Comparison of ENCODE assay signal across 8 cellular contexts in the genomic region with DNA sequence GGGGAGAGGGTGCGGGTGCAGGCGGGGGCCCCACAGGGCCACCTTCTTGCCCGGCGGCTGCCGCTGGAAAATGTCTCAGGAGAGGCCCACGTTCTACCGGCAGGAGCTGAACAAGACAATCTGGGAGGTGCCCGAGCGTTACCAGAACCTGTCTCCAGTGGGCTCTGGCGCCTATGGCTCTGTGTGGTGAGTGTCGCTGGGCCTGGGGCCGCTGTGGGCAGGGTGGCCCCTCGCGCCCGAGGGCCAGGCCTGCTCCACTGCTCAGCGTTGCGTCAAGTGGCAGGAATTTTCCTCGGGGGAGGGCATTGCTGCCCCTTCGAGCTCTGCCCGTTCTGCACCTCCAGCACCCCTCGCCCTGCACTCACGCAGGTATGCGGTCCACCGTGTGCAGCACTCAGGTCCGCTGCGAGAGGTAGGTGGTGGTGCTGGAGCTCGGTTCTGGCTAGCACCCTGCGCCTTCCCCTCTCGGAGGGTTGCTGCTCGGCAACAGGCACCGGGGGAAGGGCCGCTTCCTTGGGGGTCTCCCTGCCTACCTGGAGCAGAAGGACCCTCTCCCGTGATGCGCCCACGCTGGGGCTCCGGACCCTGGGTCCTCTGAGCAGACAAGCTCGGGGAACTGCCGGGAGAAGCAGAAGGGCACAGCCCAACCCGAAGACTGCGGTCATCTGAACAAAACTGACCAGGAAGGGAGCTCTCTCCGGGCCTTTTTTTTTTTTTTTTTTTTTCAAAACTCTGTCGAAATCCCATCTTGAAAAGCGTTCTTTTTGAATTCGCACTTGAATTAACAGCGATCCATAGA. TPM values are rescaled to one million over a fixed set of nuclear protein-coding genes. Genes with fewer than 3 reads are reported as not detected.
DNase-seq lines count a peak whose midpoint lies in the region; ATAC-seq and TF ChIP-seq lines count a peak whose summit lies in the region.

No MANE protein-coding gene starts in this region.

- H2AK5ac ChIP-seq in mesendoderm (ENCODE audit: low read length), result peak overlapping the region; percentile 82

- H3K9ac ChIP-seq in KMS-11 (peak overlapping the region; percentile 85), mesendoderm (ENCODE audit: low read length) (peak overlapping the region; percentile 99)

- H3K4ac ChIP-seq in mesendoderm (ENCODE audit: low read depth, low read length), result peak overlapping the region; percentile 45

- H3K4me3 Mint-ChIP-seq in activated CD4-positive, alpha-beta T cell treated with anti-CD3 and anti-CD28 coated beads, Interleukin-2, amount 10 ng/mL, durations not matched to agents 7 days and 5 days, result peak overlapping the region; percentile 93

- peaks cover 48% of the 10 kb centered on the region for H3K4me1 Mint-ChIP-seq in activated CD4-positive, alpha-beta T cell treated with anti-CD3 and anti-CD28 coated beads, Interleukin-2, amount 10 ng/mL, durations not matched to agents 7 days and 5 days

- DNase-seq in DMS79 treated with DMSO at 0.1 percent for 48 hours (lab: John Stamatoyannopoulos, UW) (peak; percentile 25), mesendoderm (peak; percentile 46), NCI-H2107 (lab: John Stamatoyannopoulos, UW) (no peak)
- peak; percentile 52 for DNase-seq in activated CD4-positive, alpha-beta T cell treated with anti-CD3 and anti-CD28 coated beads, Interleukin-2, amount 10 ng/mL, durations not matched to agents 7 days and 5 days
- peak in 1 of 3 donors; percentile 24 for DNase-seq in effector memory CD4-positive, alpha-beta T cell
- DNase-seq in stimulated activated CD8-positive, alpha-beta memory T cell treated with anti-CD3 and anti-CD28 coated beads, Interleukin-15, amount 100 ng/mL, for 24 hours (ENCODE audit: low read depth), result peak; percentile 6

- H3K27ac ChIP-seq in KMS-11 (peak overlapping the region; percentile 65), mesendoderm (ENCODE audit: low read depth, low read length) (peak overlapping the region; percentile 90)
- H3K27ac ChIP-seq in effector memory CD4-positive, alpha-beta T cell (ENCODE audit: insufficient read depth, low read length, poor library complexity, severe bottlenecking), result peak overlapping the region; percentile 89

- peak overlapping the region; percentile 90 for H3K27ac Mint-ChIP-seq in activated CD4-positive, alpha-beta T cell treated with anti-CD3 and anti-CD28 coated beads, Interleukin-2, amount 10 ng/mL, durations not matched to agents 7 days and 5 days

- H3K27me3 ChIP-seq in KMS-11 (ENCODE audit: insufficient read depth, low read depth) (no peaks in the 10 kb centered on the region), mesendoderm (ENCODE audit: insufficient read depth, low read length, poor library complexity) (no peaks in the 10 kb centered on the region)
- H3K27me3 ChIP-seq in effector memory CD4-positive, alpha-beta T cell (replicated peaks; ENCODE audit: control insufficient read depth, insufficient read depth, low read length, poor library complexity, severe bottlenecking), result no peaks in the 10 kb centered on the region

- TF ChIP-seq CTCF in KMS-11 (conservative IDR thresholded peaks at IDR 0.05; ENCODE audit: low read depth, low read length), result no peak

- peak overlapping the region; percentile 94 for H3K23ac ChIP-seq in mesendoderm (ENCODE audit: low read length)

- peak overlapping the region; percentile 82 for H3K18ac ChIP-seq in mesendoderm (ENCODE audit: low read length)

- peak overlapping the region; percentile 76 for H3K4me2 ChIP-seq in KMS-11
- peak overlapping the region; percentile 96 for H3K4me2 ChIP-seq in mesendoderm (ENCODE audit: low read length)

- no peak overlapping the region for H4K8ac ChIP-seq in mesendoderm (ENCODE audit: low read depth, low read length)

- no peak overlapping the region for H2BK120ac ChIP-seq in mesendoderm (ENCODE audit: low read depth, low read length)

- H2BK5ac ChIP-seq in mesendoderm (ENCODE audit: low read length), result peak overlapping the region; percentile 41

- ATAC-seq in GM21619 (IDR thresholded peaks at IDR 0.05; ENCODE audit: unreplicated experiment), result peak; percentile 25

- no peak overlapping the region for H4K5ac ChIP-seq in mesendoderm (ENCODE audit: low read length)

- peak overlapping the region; percentile 53 for H2AFZ ChIP-seq in KMS-11 (ENCODE audit: low read depth)

- peaks cover 7% of the 10 kb centered on the region for H3K79me1 ChIP-seq in mesendoderm (ENCODE audit: low read length)

- CTCF ChIA-PET in activated CD4-positive, alpha-beta T cell treated with anti-CD3 and anti-CD28 coated beads, Interleukin-2, amount 10 ng/mL, durations not matched to agents 7 days and 5 days (lab: Charles Lee), result interaction anchor here (0.5 to 4.4 kb wide), 41 partner anchors 10 to 555 kb away, joined by 3 to 45 read pairs (median 4); partner anchors contain the start of gene MAPK13

- no peak overlapping the region for H3K4me3 ChIP-seq in KMS-11 (IDR thresholded peaks at IDR 0.05; ENCODE audit: insufficient read depth, low read depth, low read length)
- H3K4me3 ChIP-seq in effector memory CD4-positive, alpha-beta T cell (ENCODE audit: insufficient read depth, low read depth, low read length, poor library complexity, severe bottlenecking), result peak overlapping the region; percentile 75
- peak overlapping the region; percentile 98 for H3K4me3 ChIP-seq in mesendoderm (ENCODE audit: low read length)

- H3K27me3 Mint-ChIP-seq in activated CD4-positive, alpha-beta T cell treated with anti-CD3 and anti-CD28 coated beads, Interleukin-2, amount 10 ng/mL, durations not matched to agents 7 days and 5 days, result peaks cover 22% of the 10 kb centered on the region

- peaks cover 20% of the 10 kb centered on the region for H3K36me3 Mint-ChIP-seq in activated CD4-positive, alpha-beta T cell treated with anti-CD3 and anti-CD28 coated beads, Interleukin-2, amount 10 ng/mL, durations not matched to agents 7 days and 5 days (ENCODE audit: low read depth)

- H3K56ac ChIP-seq in mesendoderm (ENCODE audit: low read length), result peak overlapping the region; percentile 100

- H3K9me3 Mint-ChIP-seq in activated CD4-positive, alpha-beta T cell treated with anti-CD3 and anti-CD28 coated beads, Interleukin-2, amount 10 ng/mL, durations not matched to agents 7 days and 5 days, result no peaks in the 10 kb centered on the region

- peaks cover 4% of the 10 kb centered on the region for H4K20me1 ChIP-seq in KMS-11 (ENCODE audit: insufficient read depth)

- WGBS in mesendoderm (ENCODE audit: extremely low coverage, insufficient coverage, low lambda C conversion rate), result no CpG with 5 or more reads among the region's 45 CpGs

- POLR2A ChIA-PET in activated CD4-positive, alpha-beta T cell treated with anti-CD3 and anti-CD28 coated beads, Interleukin-2, amount 10 ng/mL, durations not matched to agents 7 days and 5 days (lab: Charles Lee), result interaction anchor here (0.6 to 1.1 kb wide), 3 partner anchors 10 to 139 kb away, joined by 3 to 5 read pairs (median 4); no protein-coding TSS in a partner anchor

- H3K9me3 ChIP-seq in effector memory CD4-positive, alpha-beta T cell (ENCODE audit: control insufficient read depth, low read length), result no peaks in the 10 kb centered on the region

- H3K36me3 ChIP-seq in KMS-11 (ENCODE audit: insufficient read depth), result no peaks in the 10 kb centered on the region
- H3K36me3 ChIP-seq in effector memory CD4-positive, alpha-beta T cell (ENCODE audit: control insufficient read depth, insufficient read depth, low read length), result no peaks in the 10 kb centered on the region
- H3K36me3 ChIP-seq in mesendoderm (ENCODE audit: control insufficient read depth, insufficient read depth, low read length), result no peaks in the 10 kb centered on the region

- H3K79me2 ChIP-seq in KMS-11 (ENCODE audit: insufficient read depth, low read depth) (peaks cover 51% of the 10 kb centered on the region), mesendoderm (ENCODE audit: control insufficient read depth, insufficient read depth, low read length) (peaks cover 27% of the 10 kb centered on the region)

- peaks cover 23% of the 10 kb centered on the region for H3K4me1 ChIP-seq in KMS-11 (ENCODE audit: low read depth, poor library complexity, severe bottlenecking)
- H3K4me1 ChIP-seq in effector memory CD4-positive, alpha-beta T cell (ENCODE audit: control insufficient read depth, insufficient read depth, low read length, poor library complexity, severe bottlenecking), result peaks cover 8% of the 10 kb centered on the region
- H3K4me1 ChIP-seq in mesendoderm (ENCODE audit: control insufficient read depth, low read depth, low read length), result no peaks in the 10 kb centered on the region

- no peak overlapping the region for H2BK15ac ChIP-seq in mesendoderm (replicated peaks; ENCODE audit: low read depth)

RNA-seq across cellular contexts. Expression of gene MAPK14, which starts 0.7 kb away (rescaled TPM):
- total RNA-seq in activated CD4-positive, alpha-beta T cell treated with anti-CD3 and anti-CD28 coated beads, Interleukin-2, amount 10 ng/mL, durations not matched to agents 7 days and 5 days, result 10 to 100 TPM; 66.7 to 68.6 TPM
- 13.7 TPM for polyA plus RNA-seq in mesendoderm (2013, experiment 1 of 2)
- 14.3 TPM for polyA plus RNA-seq in mesendoderm (2013, experiment 2 of 2)

RNA-seq across cellular contexts. Expression of gene SLC26A8, which starts 3.8 kb away (rescaled TPM):
- not detected for total RNA-seq in activated CD4-positive, alpha-beta T cell treated with anti-CD3 and anti-CD28 coated beads, Interleukin-2, amount 10 ng/mL, durations not matched to agents 7 days and 5 days
- polyA plus RNA-seq in mesendoderm (2013, experiment 1 of 2), result 0.21 TPM
- 0.22 TPM for polyA plus RNA-seq in mesendoderm (2013, experiment 2 of 2)
